In the genomic region with DNA sequence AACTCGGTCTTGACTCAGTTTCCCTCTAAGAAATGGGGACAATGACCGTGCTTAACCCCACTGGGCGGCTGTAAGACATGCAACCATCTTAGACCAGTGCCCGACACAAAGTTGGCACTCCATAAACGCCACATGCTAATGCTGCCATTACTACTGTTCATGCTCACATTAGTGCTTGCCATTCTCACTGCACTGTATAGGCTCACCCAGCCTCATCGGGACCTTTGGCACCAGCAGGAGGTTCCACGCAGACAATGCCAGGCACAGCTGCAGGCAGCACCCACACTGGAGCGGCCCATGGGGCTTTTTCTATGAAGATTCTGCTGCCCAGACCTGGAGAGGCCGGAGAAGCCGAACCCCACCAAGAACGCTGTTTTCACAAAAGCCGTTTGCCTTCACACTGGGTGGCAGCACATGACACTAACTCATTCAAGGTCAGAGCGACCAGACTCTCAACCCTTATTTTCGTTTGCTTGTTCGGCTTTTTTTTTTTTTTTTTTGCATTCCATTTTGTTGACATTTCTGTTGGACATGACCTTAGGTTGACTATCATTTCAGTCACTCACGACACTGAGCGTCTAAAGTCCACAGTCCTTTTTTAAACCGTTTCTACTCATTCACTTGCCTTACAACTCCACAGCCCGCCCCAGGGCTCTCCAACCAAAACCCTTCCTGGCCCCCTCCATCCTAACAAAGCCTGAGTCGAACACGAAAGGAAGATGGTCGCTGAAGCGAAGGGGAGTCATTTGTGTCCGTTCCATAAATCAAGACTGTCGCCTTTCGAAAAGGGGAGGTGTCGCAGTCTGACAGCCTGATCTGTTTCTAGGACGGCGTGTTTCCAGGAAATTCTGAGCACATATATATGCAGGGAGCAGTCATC, we compare ENCODE assay signal across 1 cellular context.
TF ChIP-seq lines count a peak whose summit lies in the region.

No MANE protein-coding gene starts in this region.

TF ChIP-seq in HepG2, 621 proteins besides CTCF, POLR2A, EP300 and RAD21 (continued from another document and continues in another):
- TF ChIP-seq REST (IDR thresholded peaks at IDR 0.05; ENCODE audit: borderline replicate concordance in 1 of 2, low read depth in 1 of 2, low read length in 2 of 2) (peak in 1 of 2 experiments; percentile 72; a peak in 2 of 4 replicates), ZMYM2 (CRISPR knock-in tag; IDR thresholded peaks at IDR 0.05) (0 out of 2 replicates have a peak, but pooled peaks have one; percentile 55), ZNF646 (CRISPR knock-in tag; IDR thresholded peaks at IDR 0.05) (peak; percentile 48; the same call in 1 of the 2 replicates), BATF2 (CRISPR knock-in tag; IDR thresholded peaks at IDR 0.05) (no peak), HOXA9 (CRISPR knock-in tag; IDR thresholded peaks at IDR 0.05; ENCODE audit: borderline replicate concordance) (peak; percentile 89), GABPA (IDR thresholded peaks at IDR 0.05; ENCODE audit: low read depth, low read length) (no peak), GABPA (CRISPR knock-in tag; IDR thresholded peaks at IDR 0.05; ENCODE audit: low read depth) (0 out of 2 replicates have a peak, but pooled peaks have one; percentile 10), SNAI1 (CRISPR knock-in tag; IDR thresholded peaks at IDR 0.05; ENCODE audit: borderline replicate concordance) (no peak), ZBTB21 (CRISPR knock-in tag; IDR thresholded peaks at IDR 0.05) (no peak), NCOR1 (IDR thresholded peaks at IDR 0.05; ENCODE audit: borderline replicate concordance, low read length) (peak; percentile 98), ZNF446 (CRISPR knock-in tag; IDR thresholded peaks at IDR 0.05) (0 out of 2 replicates have a peak, but pooled peaks have one; percentile 44), RXRA (CRISPR knock-in tag; IDR thresholded peaks at IDR 0.05) (peak; percentile 89), ZNF790 (CRISPR knock-in tag; IDR thresholded peaks at IDR 0.05; ENCODE audit: borderline replicate concordance) (peak; percentile 83; the same call in 1 of the 2 replicates), FOXA1 (IDR thresholded peaks at IDR 0.05) (no peak), FOXA1 (CRISPR knock-in tag; IDR thresholded peaks at IDR 0.05) (peak; percentile 48; the same call in 1 of the 2 replicates), ZFP62 (CRISPR knock-in tag; IDR thresholded peaks at IDR 0.05) (no peak), KDM5A (IDR thresholded peaks at IDR 0.05; ENCODE audit: borderline replicate concordance, low read length) (no peak; the same call in 1 of the 2 replicates), HOXA5 (CRISPR knock-in tag; IDR thresholded peaks at IDR 0.05) (no peak), RXRB (CRISPR knock-in tag; IDR thresholded peaks at IDR 0.05; ENCODE audit: borderline replicate concordance) (peak; percentile 94; the same call in 1 of the 2 replicates), ZNF136 (CRISPR knock-in tag; IDR thresholded peaks at IDR 0.05; ENCODE audit: low read depth) (peak; percentile 29; the same call in 1 of the 2 replicates), LCORL (IDR thresholded peaks at IDR 0.05) (0 out of 2 replicates have a peak, but pooled peaks have one; percentile 34), LCORL (CRISPR knock-in tag; IDR thresholded peaks at IDR 0.05) (peak; percentile 39; the same call in 1 of the 2 replicates), KDM5B (CRISPR knock-in tag; IDR thresholded peaks at IDR 0.05; ENCODE audit: borderline replicate concordance) (no peak), ZNF18 (CRISPR knock-in tag; IDR thresholded peaks at IDR 0.05; ENCODE audit: insufficient replicate concordance) (peak; percentile 4), CHD4 (IDR thresholded peaks at IDR 0.05; ENCODE audit: borderline replicate concordance, low read length) (peak; percentile 80; the same call in 1 of the 2 replicates), ZNF674 (CRISPR knock-in tag; IDR thresholded peaks at IDR 0.05; ENCODE audit: low read depth) (no peak), ARNT2 (CRISPR knock-in tag; IDR thresholded peaks at IDR 0.05; ENCODE audit: low read depth) (no peak), SATB2 (CRISPR knock-in tag; IDR thresholded peaks at IDR 0.05) (no peak), TRAFD1 (CRISPR knock-in tag; IDR thresholded peaks at IDR 0.05; ENCODE audit: borderline replicate concordance) (no peak), ELF1 (CRISPR knock-in tag; IDR thresholded peaks at IDR 0.05) (peak; percentile 10; the same call in 1 of the 2 replicates), ZNF572 (CRISPR knock-in tag; IDR thresholded peaks at IDR 0.05) (no peak), ZNF703 (CRISPR knock-in tag; IDR thresholded peaks at IDR 0.05; ENCODE audit: borderline replicate concordance) (no peak), TAF1 (CRISPR knock-in tag; IDR thresholded peaks at IDR 0.05) (peak; percentile 44; the same call in 1 of the 2 replicates), KLF6 (CRISPR knock-in tag; IDR thresholded peaks at IDR 0.05) (0 out of 2 replicates have a peak, but pooled peaks have one; percentile 28), ZNF331 (CRISPR knock-in tag; IDR thresholded peaks at IDR 0.05) (peak; percentile 14; the same call in 1 of the 2 replicates), ELK4 (CRISPR knock-in tag; IDR thresholded peaks at IDR 0.05; ENCODE audit: borderline replicate concordance) (no peak), MLLT10 (CRISPR knock-in tag; IDR thresholded peaks at IDR 0.05) (no peak), ZNF263 (CRISPR knock-in tag; IDR thresholded peaks at IDR 0.05) (no peak), ZBTB38 (CRISPR knock-in tag; IDR thresholded peaks at IDR 0.05) (0 out of 2 replicates have a peak, but pooled peaks have one; percentile 27), MZF1 (CRISPR knock-in tag; IDR thresholded peaks at IDR 0.05; ENCODE audit: borderline replicate concordance) (no peak), ZNF33A (CRISPR knock-in tag; IDR thresholded peaks at IDR 0.05; ENCODE audit: borderline replicate concordance) (no peak)
- TF ChIP-seq, protein P1, sequence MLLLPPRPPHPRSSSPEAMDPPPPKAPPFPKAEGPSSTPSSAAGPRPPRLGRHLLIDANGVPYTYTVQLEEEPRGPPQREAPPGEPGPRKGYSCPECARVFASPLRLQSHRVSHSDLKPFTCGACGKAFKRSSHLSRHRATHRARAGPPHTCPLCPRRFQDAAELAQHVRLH (CRISPR knock-in tag; IDR thresholded peaks at IDR 0.05; ENCODE audit: borderline replicate concordance, low read depth), result no peak
- TF ChIP-seq, protein P2, sequence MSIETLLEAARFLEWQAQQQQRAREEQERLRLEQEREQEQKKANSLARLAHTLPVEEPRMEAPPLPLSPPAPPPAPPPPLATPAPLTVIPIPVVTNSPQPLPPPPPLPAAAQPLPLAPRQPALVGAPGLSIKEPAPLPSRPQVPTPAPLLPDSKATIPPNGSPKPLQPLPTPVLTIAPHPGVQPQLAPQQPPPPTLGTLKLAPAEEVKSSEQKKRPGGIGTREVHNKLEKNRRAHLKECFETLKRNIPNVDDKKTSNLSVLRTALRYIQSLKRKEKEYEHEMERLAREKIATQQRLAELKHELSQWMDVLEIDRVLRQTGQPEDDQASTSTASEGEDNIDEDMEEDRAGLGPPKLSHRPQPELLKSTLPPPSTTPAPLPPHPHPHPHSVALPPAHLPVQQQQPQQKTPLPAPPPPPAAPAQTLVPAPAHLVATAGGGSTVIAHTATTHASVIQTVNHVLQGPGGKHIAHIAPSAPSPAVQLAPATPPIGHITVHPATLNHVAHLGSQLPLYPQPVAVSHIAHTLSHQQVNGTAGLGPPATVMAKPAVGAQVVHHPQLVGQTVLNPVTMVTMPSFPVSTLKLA (IDR thresholded peaks at IDR 0.05), result no peak
